10 cellular contexts compared by ENCODE assay signal in genomic region chr17:45129426-45129939, GRCh38. TPM values are rescaled to one million over a fixed set of nuclear protein-coding genes. Genes with fewer than 3 reads are reported as not detected.
DNase-seq lines count a peak whose midpoint lies in the region; ATAC-seq and TF ChIP-seq lines count a peak whose summit lies in the region.
"Had no signal": no experiment of that assay in that cellular context is flagged by ENCODE, and none has a peak within 500 bp of the region (broad histone marks: within the 10 kb centered on the region; RNA-seq: fewer than 3 reads in every experiment).

No MANE protein-coding gene starts in this region.

- no peak overlapping the region for H3K9ac ChIP-seq in mesenchymal stem cell (ENCODE audit: low read length)

- peak overlapping the region; percentile 13 for H2BK15ac ChIP-seq in mesenchymal stem cell (ENCODE audit: low read depth, poor library complexity, severe bottlenecking)

- no peaks in the 10 kb centered on the region for H3K9me3 ChIP-seq in mesenchymal stem cell (ENCODE audit: control insufficient read depth, low read length)

- H3K4me3 Mint-ChIP-seq in chondrocyte (ENCODE audit: unreplicated experiment), result no peak overlapping the region
- peak overlapping the region; percentile 79 for H3K4me3 Mint-ChIP-seq in type B pancreatic cell
- H3K4me3 Mint-ChIP-seq in T-cell, result no peak overlapping the region
- no peak overlapping the region for H3K4me3 Mint-ChIP-seq in immature natural killer cell

- CTCF ChIA-PET in T-cell (lab: Charles Lee), result interaction anchor here in 1 of 2 donors (0.7 kb wide), 1 partner anchor 11 kb away, joined by 3 read pairs; no protein-coding TSS in a partner anchor

- no peak overlapping the region for H3K4me3 ChIP-seq in mesenchymal stem cell (ENCODE audit: insufficient read depth in 1 of 2, low read depth in 1 of 2, low read length in 2 of 2)

- no peak overlapping the region for H3K4ac ChIP-seq in mesenchymal stem cell (ENCODE audit: low read depth in 1 of 2, low read length in 2 of 2)

- no peak for TF ChIP-seq CTCF in chondrocyte (IDR thresholded peaks at IDR 0.05)
- no peak for TF ChIP-seq CTCF in type B pancreatic cell (conservative IDR thresholded peaks at IDR 0.05)

- H3K9me3 Mint-ChIP-seq in chondrocyte (ENCODE audit: low read depth), result no peaks in the 10 kb centered on the region
- no peaks in the 10 kb centered on the region for H3K9me3 Mint-ChIP-seq in type B pancreatic cell
- H3K9me3 Mint-ChIP-seq in T-cell, result no peaks in the 10 kb centered on the region
- H3K9me3 Mint-ChIP-seq in immature natural killer cell, result no peaks in the 10 kb centered on the region

- H3K36me3 ChIP-seq in mesenchymal stem cell (ENCODE audit: control insufficient read depth in 1 of 2, insufficient read depth in 2 of 2, low read depth in 1 of 2, low read length in 2 of 2), result peaks cover 0 to 10% of the 10 kb centered on the region in 2 experiments

- no peak overlapping the region for H3K14ac ChIP-seq in mesenchymal stem cell (ENCODE audit: low read length in 2 of 2)

- H2BK5ac ChIP-seq in mesenchymal stem cell (ENCODE audit: low read depth, low read length, poor library complexity, severe bottlenecking), result no peak overlapping the region

- H3K4me1 Mint-ChIP-seq in chondrocyte (ENCODE audit: low read depth) (peaks cover 64% of the 10 kb centered on the region), type B pancreatic cell (ENCODE audit: unreplicated experiment) (peaks cover 21% of the 10 kb centered on the region), T-cell (peaks cover 3 to 7% (median 6%) of the 10 kb centered on the region in 3 donors), immature natural killer cell (peaks cover 4 to 6% of the 10 kb centered on the region in 2 donors)

- WGBS in mesenchymal stem cell, result 84% methylated on average over 9 of the region's 10 CpGs

- no peak overlapping the region for H2BK120ac ChIP-seq in mesenchymal stem cell (ENCODE audit: low read depth, low read length)

- H4K8ac ChIP-seq in mesenchymal stem cell (ENCODE audit: low read length), result peak overlapping the region; percentile 79

- no peaks in the 10 kb centered on the region for H3K27me3 ChIP-seq in mesenchymal stem cell (ENCODE audit: control insufficient read depth in 1 of 2, insufficient read depth in 1 of 2, low read length in 2 of 2)

- peak overlapping the region; percentile 74 for H4K91ac ChIP-seq in mesenchymal stem cell (ENCODE audit: low read length)

- peak overlapping the region; percentile 93 for H2AK5ac ChIP-seq in mesenchymal stem cell (ENCODE audit: low read length, severe bottlenecking)

- no peak overlapping the region for H3K23ac ChIP-seq in mesenchymal stem cell (ENCODE audit: low read length in 2 of 2)

- DNase-seq in NCI-H2227 (lab: John Stamatoyannopoulos, UW; ENCODE audit: unreplicated experiment) (peak; percentile 32), NCI-H2227 treated with DMSO at 0.1 percent for 48 hours (lab: John Stamatoyannopoulos, UW) (no peak), chondrocyte (ENCODE audit: low spot score) (no peak), mesenchymal stem cell (peak; percentile 84), type B pancreatic cell (ENCODE audit: extremely low spot score, unreplicated experiment) (no peak), T-cell (no peak), immature natural killer cell (no peak)
- DNase-seq: activated T-cell treated with anti-CD3 and anti-CD28 coated beads for 4 hours, NCI-H226 had no signal

- H3K27ac Mint-ChIP-seq in chondrocyte (ENCODE audit: unreplicated experiment), result peak overlapping the region; percentile 98
- H3K27ac Mint-ChIP-seq in type B pancreatic cell, result peak overlapping the region; percentile 62
- H3K27ac Mint-ChIP-seq in T-cell, result no peak overlapping the region
- H3K27ac Mint-ChIP-seq in immature natural killer cell, result no peak overlapping the region

- peak overlapping the region in 1 of 2 experiments; percentile 15 for H3K18ac ChIP-seq in mesenchymal stem cell (ENCODE audit: low read depth in 1 of 2, low read length in 2 of 2)

- H3K27ac ChIP-seq in mesenchymal stem cell (ENCODE audit: low read length, poor library complexity, severe bottlenecking), result no peak overlapping the region

- peak overlapping the region; percentile 26 to 71 for H2BK12ac ChIP-seq in mesenchymal stem cell (ENCODE audit: low read length in 2 of 2)

- peaks cover 51% of the 10 kb centered on the region for H3K4me1 ChIP-seq in mesenchymal stem cell (ENCODE audit: control insufficient read depth, insufficient read depth, low read depth, low read length)

- H3K4me2 ChIP-seq in mesenchymal stem cell (ENCODE audit: low read length, poor library complexity, severe bottlenecking), result no peak overlapping the region

- peaks cover 15% of the 10 kb centered on the region for H3K79me1 ChIP-seq in mesenchymal stem cell (replicated peaks; ENCODE audit: low read length, poor library complexity, severe bottlenecking)

- ATAC-seq in T-cell (replicated peaks in 1 of 4) (no peak), HG03521 (IDR thresholded peaks at IDR 0.05; ENCODE audit: unreplicated experiment) (no peak)

- H3K36me3 Mint-ChIP-seq in chondrocyte (ENCODE audit: low read depth) (no peaks in the 10 kb centered on the region), type B pancreatic cell (no peaks in the 10 kb centered on the region), T-cell (no peaks in the 10 kb centered on the region), immature natural killer cell (no peaks in the 10 kb centered on the region)

- no peak overlapping the region for H2AFZ ChIP-seq in mesenchymal stem cell (ENCODE audit: low read depth, low read length)

- H3K27me3 Mint-ChIP-seq in chondrocyte (ENCODE audit: low read depth), result no peaks in the 10 kb centered on the region
- H3K27me3 Mint-ChIP-seq in type B pancreatic cell, result no peaks in the 10 kb centered on the region
- H3K27me3 Mint-ChIP-seq in T-cell, result no peaks in the 10 kb centered on the region
- peaks cover 4 to 7% (median 5%) of the 10 kb centered on the region in 3 donors for H3K27me3 Mint-ChIP-seq in immature natural killer cell (ENCODE audit: low read depth in 3 of 3)

- POLR2A ChIA-PET in T-cell (lab: Charles Lee), result no interaction called here

RNA-seq across cellular contexts. Expression of gene PLCD3, which starts 2.8 kb away (rescaled TPM):
- total RNA-seq in chondrocyte (123 to 135 TPM (median 128 TPM) in 3 replicates), type B pancreatic cell (ENCODE audit: low replicate concordance) (45.8 and 56.1 TPM in 2 replicates), T-cell (1 to 10 TPM; 3.1 to 9.9 (median 4.8) TPM)
- 63.5 TPM for polyA plus RNA-seq in mesenchymal stem cell (2013, experiment 1 of 2)
- polyA plus RNA-seq in mesenchymal stem cell (2013, experiment 2 of 2), result 58.4 TPM
- under 1 TPM in 1 of 3 donors, not detected in 2; 0.75 TPM for polyA plus RNA-seq in immature natural killer cell

RNA-seq across cellular contexts. Expression of gene ACBD4, which starts 6.0 kb away (rescaled TPM):
- 4.7 to 6.8 TPM (median 5.6 TPM) in 3 replicates for total RNA-seq in chondrocyte
- 3.8 TPM for polyA plus RNA-seq in mesenchymal stem cell (2013, experiment 1 of 2)
- 4.1 TPM for polyA plus RNA-seq in mesenchymal stem cell (2013, experiment 2 of 2)
- total RNA-seq in type B pancreatic cell (ENCODE audit: low replicate concordance), result 9.8 and 11.5 TPM in 2 replicates
- total RNA-seq in T-cell, result 10 to 100 TPM; 28.4 to 48.5 (median 38.9) TPM
- 10 to 100 TPM in 2 of 3 donors, 1 to 10 TPM in 1; 7.9 to 11.2 (median 10.4) TPM for polyA plus RNA-seq in immature natural killer cell

RNA-seq across cellular contexts. Expression of gene HEXIM1, which starts 18.8 kb away (rescaled TPM):
- total RNA-seq in chondrocyte (35.9 to 41.0 TPM (median 36.4 TPM) in 3 replicates), type B pancreatic cell (ENCODE audit: low replicate concordance) (27.5 and 34.5 TPM in 2 replicates), T-cell (10 to 100 TPM; 32.3 to 55.9 (median 34.5) TPM)
- 23.8 TPM for polyA plus RNA-seq in mesenchymal stem cell (2013, experiment 1 of 2)
- 23.7 TPM for polyA plus RNA-seq in mesenchymal stem cell (2013, experiment 2 of 2)
- polyA plus RNA-seq in immature natural killer cell, result 1 to 10 TPM; 1.1 to 7.2 (median 3.0) TPM

RNA-seq across cellular contexts. Expression of gene HEXIM2, which starts 32.2 kb away (rescaled TPM):
- total RNA-seq in chondrocyte (3.7 to 7.9 TPM (median 6.4 TPM) in 3 replicates), type B pancreatic cell (ENCODE audit: low replicate concordance) (5.3 and 11.5 TPM in 2 replicates), T-cell (1 to 10 TPM; 2.0 to 5.8 (median 3.3) TPM)
- polyA plus RNA-seq in mesenchymal stem cell (2013, experiment 1 of 2), result 2.2 TPM
- polyA plus RNA-seq in mesenchymal stem cell (2013, experiment 2 of 2), result 2.6 TPM
- 1 to 10 TPM; 1.9 to 7.4 (median 5.6) TPM for polyA plus RNA-seq in immature natural killer cell

Comparison
In these comparisons a context has a peak if more than half of its experiments do, and no peak if none do; other contexts are left out.
1. DNase-seq: peak in NCI-H2227 (single experiment) and mesenchymal stem cell (single experiment); none in NCI-H2227 treated with DMSO at 0.1 percent for 48 hours (single experiment), chondrocyte (single experiment), type B pancreatic cell (single experiment), T-cell (0 of 34) and immature natural killer cell (0 of 3).
2. H3K27ac Mint-ChIP-seq: peak in chondrocyte (single experiment) and type B pancreatic cell (single experiment); none in T-cell (0 of 2) and immature natural killer cell (0 of 6).